Comparison of ENCODE assay signal across 35 cellular contexts in the genomic region with DNA sequence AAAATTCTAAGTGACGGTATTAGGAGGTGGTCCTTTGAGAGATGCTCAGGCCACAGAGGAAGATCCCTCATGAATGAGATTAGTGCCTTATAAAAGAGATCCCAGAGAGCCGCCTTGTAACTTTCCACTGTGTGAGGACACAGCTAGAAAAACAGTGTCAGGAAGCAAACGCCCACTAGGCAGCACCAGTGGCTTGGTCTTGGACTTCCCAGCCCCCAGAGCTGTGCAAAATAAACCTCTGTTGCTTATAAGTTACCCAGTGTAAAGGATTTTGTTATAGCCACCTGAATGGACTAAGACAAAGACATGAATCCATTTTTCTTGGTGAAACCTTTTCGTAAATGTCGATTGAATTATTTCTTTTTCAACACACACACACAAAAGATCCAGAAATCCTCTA.
"Had no signal": no experiment of that assay in that cellular context is flagged by ENCODE, and none has a peak within 500 bp of the region (broad histone marks: within the 10 kb centered on the region; RNA-seq: fewer than 3 reads in every experiment).

No MANE protein-coding gene starts in this region.

- H3K9me3 ChIP-seq: MG63 had no signal

- H3K27me3 ChIP-seq: MG63 had no signal

- DNase-seq: Karpas-422, Kasumi-1, MG63, MM.1S, MV-4-11, NCI-H1048, NCI-H1092, NCI-H1092 treated with DMSO at 0.1 percent for 48 hours, NCI-H1105, NCI-H1105 treated with DMSO at 0.1 percent for 48 hours, NCI-H1417, NCI-H1417 treated with DMSO at 0.1 percent for 48 hours, NCI-H1436, NCI-H1436 treated with DMSO at 0.1 percent for 48 hours, NCI-H146, NCI-H1694, NCI-H1694 treated with DMSO at 0.1 percent for 48 hours, NCI-H187, NCI-H187 treated with DMSO at 0.1 percent for 48 hours, NCI-H1930, NCI-H2029, NCI-H2029 treated with DMSO at 0.1 percent for 48 hours, NCI-H2081, NCI-H2081 treated with DMSO at 0.1 percent for 48 hours, NCI-H2107, NCI-H2171, NCI-H2171 treated with DMSO at 0.1 percent for 48 hours, NCI-H2227 treated with DMSO at 0.1 percent for 48 hours, NCI-H226, NCI-H345, NCI-H446, NCI-H446 treated with DMSO at 0.1 percent for 48 hours, NCI-H510A, NCI-H510A treated with DMSO at 0.1 percent for 48 hours, NCI-H524 had no signal

- H3K4me3 ChIP-seq: MG63 had no signal

- H3K36me3 ChIP-seq: MG63 had no signal
